1 cellular context compared by ENCODE assay signal in the genomic region with DNA sequence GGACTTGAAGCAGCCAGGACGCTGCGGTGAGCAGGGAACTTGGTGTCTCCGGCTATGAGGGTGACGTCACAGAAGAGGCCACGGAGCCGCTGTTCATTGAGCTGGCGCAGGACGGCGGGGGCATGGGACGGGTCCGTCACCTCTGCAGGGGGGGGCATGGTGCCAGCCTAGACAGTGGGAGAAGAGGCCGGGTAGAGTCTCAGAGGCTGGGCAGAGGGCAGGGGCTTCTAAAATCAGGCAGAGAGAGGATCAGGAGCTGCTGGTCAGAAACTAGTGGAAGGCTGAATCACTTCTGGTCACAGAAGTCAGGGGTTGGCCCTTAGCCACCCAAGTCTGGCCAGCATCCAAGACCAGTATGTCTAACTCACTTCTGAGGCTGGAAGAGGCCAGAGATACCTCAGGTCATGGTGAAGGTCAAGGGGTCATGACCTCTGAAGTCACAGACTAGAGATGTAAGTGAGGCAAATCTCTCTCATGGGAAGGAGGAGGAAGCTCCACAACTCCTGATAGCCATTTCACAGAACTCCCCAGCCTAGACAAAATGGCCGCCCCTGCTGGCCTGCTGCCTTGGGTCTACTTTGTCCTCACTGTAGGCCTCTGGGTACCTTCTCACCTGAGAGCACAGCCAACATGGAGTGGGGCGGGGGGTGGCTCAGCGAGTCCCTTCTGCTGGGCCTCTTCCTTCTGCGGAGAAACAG.
TF ChIP-seq lines count a peak whose summit lies in the region.

No MANE protein-coding gene starts in this region.

TF ChIP-seq in H1, 55 proteins besides CTCF, POLR2A, EP300 and RAD21:
- TF ChIP-seq, protein P1, sequence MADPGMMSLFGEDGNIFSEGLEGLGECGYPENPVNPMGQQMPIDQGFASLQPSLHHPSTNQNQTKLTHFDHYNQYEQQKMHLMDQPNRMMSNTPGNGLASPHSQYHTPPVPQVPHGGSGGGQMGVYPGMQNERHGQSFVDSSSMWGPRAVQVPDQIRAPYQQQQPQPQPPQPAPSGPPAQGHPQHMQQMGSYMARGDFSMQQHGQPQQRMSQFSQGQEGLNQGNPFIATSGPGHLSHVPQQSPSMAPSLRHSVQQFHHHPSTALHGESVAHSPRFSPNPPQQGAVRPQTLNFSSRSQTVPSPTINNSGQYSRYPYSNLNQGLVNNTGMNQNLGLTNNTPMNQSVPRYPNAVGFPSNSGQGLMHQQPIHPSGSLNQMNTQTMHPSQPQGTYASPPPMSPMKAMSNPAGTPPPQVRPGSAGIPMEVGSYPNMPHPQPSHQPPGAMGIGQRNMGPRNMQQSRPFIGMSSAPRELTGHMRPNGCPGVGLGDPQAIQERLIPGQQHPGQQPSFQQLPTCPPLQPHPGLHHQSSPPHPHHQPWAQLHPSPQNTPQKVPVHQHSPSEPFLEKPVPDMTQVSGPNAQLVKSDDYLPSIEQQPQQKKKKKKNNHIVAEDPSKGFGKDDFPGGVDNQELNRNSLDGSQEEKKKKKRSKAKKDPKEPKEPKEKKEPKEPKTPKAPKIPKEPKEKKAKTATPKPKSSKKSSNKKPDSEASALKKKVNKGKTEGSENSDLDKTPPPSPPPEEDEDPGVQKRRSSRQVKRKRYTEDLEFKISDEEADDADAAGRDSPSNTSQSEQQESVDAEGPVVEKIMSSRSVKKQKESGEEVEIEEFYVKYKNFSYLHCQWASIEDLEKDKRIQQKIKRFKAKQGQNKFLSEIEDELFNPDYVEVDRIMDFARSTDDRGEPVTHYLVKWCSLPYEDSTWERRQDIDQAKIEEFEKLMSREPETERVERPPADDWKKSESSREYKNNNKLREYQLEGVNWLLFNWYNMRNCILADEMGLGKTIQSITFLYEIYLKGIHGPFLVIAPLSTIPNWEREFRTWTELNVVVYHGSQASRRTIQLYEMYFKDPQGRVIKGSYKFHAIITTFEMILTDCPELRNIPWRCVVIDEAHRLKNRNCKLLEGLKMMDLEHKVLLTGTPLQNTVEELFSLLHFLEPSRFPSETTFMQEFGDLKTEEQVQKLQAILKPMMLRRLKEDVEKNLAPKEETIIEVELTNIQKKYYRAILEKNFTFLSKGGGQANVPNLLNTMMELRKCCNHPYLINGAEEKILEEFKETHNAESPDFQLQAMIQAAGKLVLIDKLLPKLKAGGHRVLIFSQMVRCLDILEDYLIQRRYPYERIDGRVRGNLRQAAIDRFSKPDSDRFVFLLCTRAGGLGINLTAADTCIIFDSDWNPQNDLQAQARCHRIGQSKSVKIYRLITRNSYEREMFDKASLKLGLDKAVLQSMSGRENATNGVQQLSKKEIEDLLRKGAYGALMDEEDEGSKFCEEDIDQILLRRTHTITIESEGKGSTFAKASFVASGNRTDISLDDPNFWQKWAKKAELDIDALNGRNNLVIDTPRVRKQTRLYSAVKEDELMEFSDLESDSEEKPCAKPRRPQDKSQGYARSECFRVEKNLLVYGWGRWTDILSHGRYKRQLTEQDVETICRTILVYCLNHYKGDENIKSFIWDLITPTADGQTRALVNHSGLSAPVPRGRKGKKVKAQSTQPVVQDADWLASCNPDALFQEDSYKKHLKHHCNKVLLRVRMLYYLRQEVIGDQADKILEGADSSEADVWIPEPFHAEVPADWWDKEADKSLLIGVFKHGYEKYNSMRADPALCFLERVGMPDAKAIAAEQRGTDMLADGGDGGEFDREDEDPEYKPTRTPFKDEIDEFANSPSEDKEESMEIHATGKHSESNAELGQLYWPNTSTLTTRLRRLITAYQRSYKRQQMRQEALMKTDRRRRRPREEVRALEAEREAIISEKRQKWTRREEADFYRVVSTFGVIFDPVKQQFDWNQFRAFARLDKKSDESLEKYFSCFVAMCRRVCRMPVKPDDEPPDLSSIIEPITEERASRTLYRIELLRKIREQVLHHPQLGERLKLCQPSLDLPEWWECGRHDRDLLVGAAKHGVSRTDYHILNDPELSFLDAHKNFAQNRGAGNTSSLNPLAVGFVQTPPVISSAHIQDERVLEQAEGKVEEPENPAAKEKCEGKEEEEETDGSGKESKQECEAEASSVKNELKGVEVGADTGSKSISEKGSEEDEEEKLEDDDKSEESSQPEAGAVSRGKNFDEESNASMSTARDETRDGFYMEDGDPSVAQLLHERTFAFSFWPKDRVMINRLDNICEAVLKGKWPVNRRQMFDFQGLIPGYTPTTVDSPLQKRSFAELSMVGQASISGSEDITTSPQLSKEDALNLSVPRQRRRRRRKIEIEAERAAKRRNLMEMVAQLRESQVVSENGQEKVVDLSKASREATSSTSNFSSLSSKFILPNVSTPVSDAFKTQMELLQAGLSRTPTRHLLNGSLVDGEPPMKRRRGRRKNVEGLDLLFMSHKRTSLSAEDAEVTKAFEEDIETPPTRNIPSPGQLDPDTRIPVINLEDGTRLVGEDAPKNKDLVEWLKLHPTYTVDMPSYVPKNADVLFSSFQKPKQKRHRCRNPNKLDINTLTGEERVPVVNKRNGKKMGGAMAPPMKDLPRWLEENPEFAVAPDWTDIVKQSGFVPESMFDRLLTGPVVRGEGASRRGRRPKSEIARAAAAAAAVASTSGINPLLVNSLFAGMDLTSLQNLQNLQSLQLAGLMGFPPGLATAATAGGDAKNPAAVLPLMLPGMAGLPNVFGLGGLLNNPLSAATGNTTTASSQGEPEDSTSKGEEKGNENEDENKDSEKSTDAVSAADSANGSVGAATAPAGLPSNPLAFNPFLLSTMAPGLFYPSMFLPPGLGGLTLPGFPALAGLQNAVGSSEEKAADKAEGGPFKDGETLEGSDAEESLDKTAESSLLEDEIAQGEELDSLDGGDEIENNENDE (IDR thresholded peaks at IDR 0.05; ENCODE audit: insufficient replicate concordance, low read length), result no peak
- TF ChIP-seq YY1 (IDR thresholded peaks at IDR 0.05; ENCODE audit: low read depth, low read length) (peak; percentile 83), EZH2 (IDR thresholded peaks at IDR 0.05; ENCODE audit: low read depth, low read length, severe bottlenecking) (no peak)
